In the genomic region with DNA sequence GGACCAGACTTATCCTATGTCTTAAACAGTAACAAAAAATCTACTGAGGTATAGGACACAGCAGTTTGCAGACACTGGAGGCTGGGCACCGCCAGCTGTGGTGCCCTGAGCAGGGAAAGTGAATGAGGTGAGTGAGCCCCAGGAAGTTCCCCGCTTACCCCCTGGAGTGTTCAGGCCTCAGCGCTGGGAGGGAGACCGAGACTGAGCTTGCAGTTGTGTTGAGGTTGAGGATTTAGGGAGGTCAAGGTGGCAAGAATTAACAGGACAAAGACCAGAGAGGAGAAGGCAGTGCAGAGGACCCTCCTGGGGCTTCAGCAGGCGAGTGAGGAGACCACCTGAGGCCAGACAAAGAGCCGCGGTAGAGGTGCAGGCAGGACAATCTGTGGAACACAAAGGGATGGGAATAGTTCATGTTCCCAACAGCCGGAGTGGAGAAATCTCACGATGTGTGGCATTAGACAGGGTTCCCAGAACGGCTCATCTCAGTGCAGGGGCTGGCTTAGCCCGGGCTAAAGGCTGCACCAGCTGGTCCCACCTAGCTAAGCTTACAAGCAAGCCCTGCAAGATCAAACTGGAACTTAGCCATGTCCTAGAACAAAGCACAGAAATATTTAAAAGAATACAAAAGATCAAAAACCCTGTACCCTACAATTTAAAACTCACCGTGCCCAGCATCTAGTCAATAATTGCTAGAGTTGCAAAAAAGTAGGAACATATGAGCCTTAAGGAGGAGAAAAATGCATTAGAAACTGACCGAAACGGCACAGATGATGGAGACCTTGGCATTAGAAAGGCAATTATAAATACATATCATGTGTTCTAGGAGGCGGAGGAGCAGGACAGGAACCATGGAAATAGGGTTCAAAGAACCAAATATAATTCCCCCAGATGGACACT, we compare ENCODE assay signal across 2 cellular contexts.
TF ChIP-seq lines count a peak whose summit lies in the region.

No MANE protein-coding gene starts in this region.

TF ChIP-seq in IMR-90, 13 proteins besides CTCF, POLR2A, EP300 and RAD21:
- peak; percentile 24; the same call in 1 of the 2 replicates for TF ChIP-seq MAFK (IDR thresholded peaks at IDR 0.05; ENCODE audit: low read depth, low read length)
- TF ChIP-seq MAZ (IDR thresholded peaks at IDR 0.05; ENCODE audit: borderline replicate concordance, low read depth, low read length), result no peak
- TF ChIP-seq RFX5 (IDR thresholded peaks at IDR 0.05; ENCODE audit: low read depth, low read length), result no peak
TF ChIP-seq in IMR-90: peak in this region for 1.

TF ChIP-seq in WTC11, 78 proteins besides CTCF, POLR2A, EP300 and RAD21:
- peak; percentile 89 for TF ChIP-seq ZNF423 (CRISPR knock-in tag; IDR thresholded peaks at IDR 0.05)
- TF ChIP-seq, protein P1, sequence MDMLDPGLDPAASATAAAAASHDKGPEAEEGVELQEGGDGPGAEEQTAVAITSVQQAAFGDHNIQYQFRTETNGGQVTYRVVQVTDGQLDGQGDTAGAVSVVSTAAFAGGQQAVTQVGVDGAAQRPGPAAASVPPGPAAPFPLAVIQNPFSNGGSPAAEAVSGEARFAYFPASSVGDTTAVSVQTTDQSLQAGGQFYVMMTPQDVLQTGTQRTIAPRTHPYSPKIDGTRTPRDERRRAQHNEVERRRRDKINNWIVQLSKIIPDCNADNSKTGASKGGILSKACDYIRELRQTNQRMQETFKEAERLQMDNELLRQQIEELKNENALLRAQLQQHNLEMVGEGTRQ (CRISPR knock-in tag; IDR thresholded peaks at IDR 0.05), result no peak
